Comparison of ENCODE assay signal across 10 cellular contexts in genomic region chr5:140295414-140295813, GRCh38. TPM values are rescaled to one million over a fixed set of nuclear protein-coding genes. Genes with fewer than 3 reads are reported as not detected.
DNase-seq lines count a peak whose midpoint lies in the region; ATAC-seq and TF ChIP-seq lines count a peak whose summit lies in the region.
"Had no signal": no experiment of that assay in that cellular context is flagged by ENCODE, and none has a peak within 500 bp of the region (broad histone marks: within the 10 kb centered on the region; RNA-seq: fewer than 3 reads in every experiment).

No MANE protein-coding gene starts in this region.

- H3K27me3 Mint-ChIP-seq in HFFc6 (ENCODE audit: insufficient read depth): no peaks in the 10 kb centered on the region; the same call in 1 of the 2 replicates
- H3K27me3 Mint-ChIP-seq: central memory CD8-positive, alpha-beta T cell had no signal

- no peaks in the 10 kb centered on the region for H3K9me3 Mint-ChIP-seq in HFFc6
- H3K9me3 Mint-ChIP-seq: central memory CD8-positive, alpha-beta T cell had no signal

- WGBS in transverse colon (ENCODE audit: low coverage in 1 of 2), 2 donors: 11 to 40% methylated on average over 1 of the region's 1 CpG

- no peak for TF ChIP-seq CTCF in AG10803 (conservative IDR thresholded peaks at IDR 0.05; ENCODE audit: low read length)
- TF ChIP-seq CTCF in HFFc6 (IDR thresholded peaks at IDR 0.05): no peak
- no peak for TF ChIP-seq CTCF in transverse colon (IDR thresholded peaks at IDR 0.05)

- peak; percentile 81 to 88 for ATAC-seq in left cardiac atrium
- no peak for ATAC-seq in GM19452 (IDR thresholded peaks at IDR 0.05; ENCODE audit: unreplicated experiment)

- peak overlapping the region; percentile 12 for H3K9ac ChIP-seq in SK-N-MC (ENCODE audit: insufficient read length)

- in situ Hi-C loops in transverse colon (cut with MboI; ENCODE audit: low pct_ligation_motif_present in 1 of 4, low pct_unique_long_range_greater_than_20kb in 1 of 4, low sequenced_read_pairs in 3 of 4): no loop called here

- peaks cover 89% of the 10 kb centered on the region for H3K4me1 Mint-ChIP-seq in HFFc6 (ENCODE audit: low read depth)

- TF ChIP-seq POLR2A in transverse colon (IDR thresholded peaks at IDR 0.05): no peak

- H3K4me3 ChIP-seq in AG10803 (ENCODE audit: low read length) (no peak overlapping the region), SK-N-MC (peak overlapping the region; percentile 12; the same call in 1 of the 2 replicates), transverse colon (no peak overlapping the region)
- H3K4me3 ChIP-seq: HAP-1 had no signal

- H3K27ac Mint-ChIP-seq in HFFc6: peak overlapping the region; percentile 60

- H3K27ac ChIP-seq in SK-N-MC: peak overlapping the region; percentile 48
- peak overlapping the region in 2 of 4 donors; percentile 9 to 31 for H3K27ac ChIP-seq in transverse colon

- intact Hi-C loops in left cardiac atrium (cut with DNase I): loop anchor here (10.0 kb wide), 1 partner anchor 49 kb away; the partner anchor contains the start of gene HBEGF (in 2 of the 2)
- intact Hi-C loops in transverse colon (cut with DNase I; ENCODE audit: low total_unique reads): no loop called here

- H3K9me3 ChIP-seq in SK-N-MC (ENCODE audit: low read depth, low read length): no peaks in the 10 kb centered on the region
- H3K9me3 ChIP-seq in transverse colon: no peaks in the 10 kb centered on the region
- H3K9me3 ChIP-seq: HAP-1 had no signal

- peak; percentile 87 for DNase-seq in AG10803 (ENCODE audit: low read depth)
- peak; percentile 94 for DNase-seq in HFFc6
- DNase-seq in SK-N-MC (ENCODE audit: low read depth, low spot score): peak; percentile 93
- peak; percentile 55 for DNase-seq in left cardiac atrium
- DNase-seq in transverse colon: peak; percentile 27
- no peak for DNase-seq in iPS-NIHi7 (ENCODE audit: extremely low spot score)
- DNase-seq in activated CD4-positive, CD25-positive, alpha-beta regulatory T cell (lab: John Stamatoyannopoulos, UW): no peak

- H3K36me3 ChIP-seq in SK-N-MC (ENCODE audit: insufficient read depth, low read length): peaks cover 23% of the 10 kb centered on the region; the same call in 1 of the 2 replicates
- H3K36me3 ChIP-seq in transverse colon: no peaks in the 10 kb centered on the region
- H3K36me3 ChIP-seq: HAP-1 had no signal

- H3K4me3 Mint-ChIP-seq in HFFc6: peak overlapping the region; percentile 34; the same call in 1 of the 2 replicates
- H3K4me3 Mint-ChIP-seq: central memory CD8-positive, alpha-beta T cell had no signal

- H3K4me1 ChIP-seq in transverse colon: peaks cover 9 to 62% (median 23%) of the 10 kb centered on the region in 4 donors

- TF ChIP-seq EP300 in transverse colon (IDR thresholded peaks at IDR 0.05; ENCODE audit: low read depth): no peak

- H3K36me3 Mint-ChIP-seq in HFFc6 (ENCODE audit: low read depth): peaks cover 21% of the 10 kb centered on the region

- no peaks in the 10 kb centered on the region for H3K27me3 ChIP-seq in transverse colon

RNA-seq across cellular contexts. Expression of gene PFDN1, which starts 7.5 kb away (rescaled TPM):
- 10 to 100 TPM; 75.0 to 95.8 (median 89.0) TPM for total RNA-seq in HFFc6 (2021; fragmentation: NEBNext Ultra II Directional; extraction: Animal tissue kit (Norgen Biotek cat#: 25700))
- total RNA-seq in left cardiac atrium (10 to 100 TPM; 49.1 to 54.7 TPM), transverse colon (100 to 1,000 TPM in 2 of 4 donors, 10 to 100 TPM in 2; 72.9 to 230 (median 98.4) TPM)

RNA-seq across cellular contexts. Expression of gene HBEGF, which starts 51.0 kb away (rescaled TPM):
- 10 to 100 TPM in 1 of 6 experiments, 1 to 10 TPM in 5; 5.6 to 10.2 (median 6.9) TPM for total RNA-seq in HFFc6 (2021; fragmentation: NEBNext Ultra II Directional; extraction: Animal tissue kit (Norgen Biotek cat#: 25700))
- 10 to 100 TPM; 12.9 to 18.3 TPM for total RNA-seq in left cardiac atrium
- 10 to 100 TPM; 10.5 to 40.0 (median 35.6) TPM for total RNA-seq in transverse colon

Comparison
In these comparisons a context has a peak if more than half of its experiments do, and no peak if none do; other contexts are left out.
1. DNase-seq: peak in AG10803 (single experiment), HFFc6 (single experiment), SK-N-MC (single experiment), left cardiac atrium (single experiment) and transverse colon (single experiment); none in iPS-NIHi7 (single experiment) and activated CD4-positive, CD25-positive, alpha-beta regulatory T cell (0 of 4).